15 cellular contexts compared by ENCODE assay signal in genomic region chr9:37386988-37387387, GRCh38.
A peak's percentile ranks its signal among the peaks of the same experiment; 100 is the strongest.
DNase-seq lines count a peak whose midpoint lies in the region; FAIRE-seq and TF ChIP-seq lines count a peak whose summit lies in the region.
"Had no signal": no experiment of that assay in that cellular context is flagged by ENCODE, and none has a peak within 500 bp of the region (broad histone marks: within the 10 kb centered on the region; RNA-seq: fewer than 3 reads in every experiment).

No MANE protein-coding gene starts in this region.

- H3K27me3 ChIP-seq in BLaER1 treated with 17β-estradiol and CSF1 and Interleukin-3, amounts not matched to agents 10 nM and 100 nM = no peaks in the 10 kb centered on the region
- H3K27me3 ChIP-seq: BE2C had no signal

- no peak overlapping the region for H3K27ac ChIP-seq in BLaER1 treated with 17β-estradiol and CSF1 and Interleukin-3, amounts not matched to agents 10 nM and 100 nM

- peak; percentile 37; the same call in 1 of the 2 replicates for TF ChIP-seq POLR2A in Raji (IDR thresholded peaks at IDR 0.05; ENCODE audit: insufficient read depth, low read depth, low read length)

- TF ChIP-seq CTCF in D721Med (IDR thresholded peaks at IDR 0.05; ENCODE audit: insufficient read depth, missing control alignments) = no peak

- no peak overlapping the region for H3K9ac ChIP-seq in BLaER1 treated with 17β-estradiol and CSF1 and Interleukin-3, amounts not matched to agents 10 nM and 100 nM
- H3K9ac ChIP-seq: SK-N-SH had no signal

- peaks cover 0 to 5% (median 3%) of the 10 kb centered on the region in 11 experiments; a peak in 8 of 22 replicates for H3K9me3 ChIP-seq in BLaER1 treated with 17β-estradiol and CSF1 and Interleukin-3, amounts not matched to agents 10 nM and 100 nM (replicated peaks in 1 of 11)
- H3K9me3 ChIP-seq: BE2C, SK-N-SH had no signal

- FAIRE-seq in D721Med (lab: Jason Lieb, UNC) = no peak

- DNase-seq in MV-4-11 (lab: John Stamatoyannopoulos, UW) (peak; percentile 47), fibroblast of peridontal ligament (ENCODE audit: extremely low read depth) (peak; percentile 19), UCSD-AML1 (lab: John Stamatoyannopoulos, UW; ENCODE audit: unreplicated experiment) (no peak), NCI-H2107 (lab: John Stamatoyannopoulos, UW) (no peak), D721Med (ENCODE audit: insufficient read length, low spot score) (no peak), iPS-NIHi7 (ENCODE audit: extremely low spot score) (no peak)
- DNase-seq: BE2C; CD8-positive, alpha-beta memory T cell; DMS153; HCEC 1CT; NCI-H1048; NCI-H446 treated with DMSO at 0.1 percent for 48 hours; SK-N-SH had no signal

- H3K36me3 ChIP-seq in BLaER1 treated with 17β-estradiol and CSF1 and Interleukin-3, amounts not matched to agents 10 nM and 100 nM = no peaks in the 10 kb centered on the region; a peak in 1 of 22 replicates
- H3K36me3 ChIP-seq: BE2C had no signal

- no peaks in the 10 kb centered on the region for H4K20me1 ChIP-seq in BLaER1 treated with 17β-estradiol and CSF1 and Interleukin-3, amounts not matched to agents 10 nM and 100 nM

- H3K4me1 ChIP-seq in BLaER1 treated with 17β-estradiol and CSF1 and Interleukin-3, amounts not matched to agents 10 nM and 100 nM = peaks cover 0 to 41% (median 27%) of the 10 kb centered on the region in 10 experiments; a peak in 14 of 20 replicates
- H3K4me1 ChIP-seq: BE2C had no signal

- no peak overlapping the region for H3K4me3 ChIP-seq in BLaER1 treated with 17β-estradiol and CSF1 and Interleukin-3, amounts not matched to agents 10 nM and 100 nM

- peak overlapping the region in 6 of 11 experiments; percentile 39 to 63 (median 54); a peak in 10 of 22 replicates for H3K4me2 ChIP-seq in BLaER1 treated with 17β-estradiol and CSF1 and Interleukin-3, amounts not matched to agents 10 nM and 100 nM
- H3K4me2 ChIP-seq: SK-N-SH had no signal

Comparison
In these comparisons a context has a peak if more than half of its experiments do, and no peak if none do; other contexts are left out.
1. DNase-seq: peak in MV-4-11 (single experiment) and fibroblast of peridontal ligament (single experiment); none in UCSD-AML1 (single experiment), NCI-H2107 (single experiment), D721Med (single experiment) and iPS-NIHi7 (single experiment).